Comparison of ENCODE assay signal across 23 cellular contexts in the genomic region with DNA sequence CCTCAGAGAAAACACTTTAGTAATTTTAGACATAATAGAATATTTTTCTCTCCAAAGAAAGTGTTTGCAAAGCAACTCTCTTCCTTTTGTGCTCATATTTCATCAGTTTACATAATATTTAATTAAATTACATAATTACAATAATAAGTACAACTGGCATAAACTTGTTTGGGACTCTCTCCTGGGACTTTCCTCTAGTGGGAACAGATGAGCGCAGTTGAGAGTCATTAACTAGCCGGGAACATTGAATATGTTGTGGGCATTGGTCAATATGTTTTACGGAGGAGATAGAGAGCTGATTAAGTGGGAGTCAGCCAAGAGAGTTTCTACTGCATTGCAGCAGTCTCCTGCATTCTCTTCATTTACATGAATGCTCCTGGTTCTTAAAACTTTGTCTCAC.
"Had no signal": no experiment of that assay in that cellular context is flagged by ENCODE, and none has a peak within 500 bp of the region (broad histone marks: within the 10 kb centered on the region; RNA-seq: fewer than 3 reads in every experiment).

No MANE protein-coding gene starts in this region.

- H3K36me3 ChIP-seq: MG63, SJCRH30 had no signal

- H3K27me3 ChIP-seq: MG63, SJCRH30 had no signal

- DNase-seq: activated CD4-positive, alpha-beta memory T cell treated with anti-CD3 and anti-CD28 coated beads for 36 hours; activated CD4-positive, alpha-beta T cell treated with anti-CD3 and anti-CD28 coated beads, Interleukin-2, amount 10 ng/mL, durations not matched to agents 7 days and 5 days; activated CD4-positive, CD25-positive, alpha-beta regulatory T cell; activated CD8-positive, alpha-beta memory T cell treated with anti-CD3 and anti-CD28 coated beads for 24 hours; activated effector memory CD4-positive, alpha-beta T cell treated with anti-CD3 and anti-CD28 coated beads, Interleukin-2, amount 50 U/mL, for 16 hours; activated naive CD4-positive, alpha-beta T cell treated with Interleukin-2 at 50 U/mL for 16 hours; activated T-cell treated with anti-CD3 and anti-CD28 coated beads, Interleukin-2, amount 50 U/mL, for 4 hours; amygdala; MG63; MV-4-11; NCI-H1092 treated with DMSO at 0.1 percent for 48 hours; NCI-H2029; NCI-H226; NCI-H510A; NCI-H748 treated with DMSO at 0.1 percent for 48 hours; OCI-M1; RPMI8226; SJCRH30; SK-N-SH; T-helper 1 cell had no signal

- H3K4me3 ChIP-seq: MG63, SJCRH30 had no signal

- ATAC-seq: activated T-cell treated with anti-CD3 and anti-CD28 coated beads, Interleukin-2, amount 50 U/mL, for 4 hours; Panc1; Right ventricle myocardium inferior had no signal

- H3K27ac ChIP-seq: SJCRH30, VCaP had no signal

- H3K9me3 ChIP-seq: MG63, SJCRH30, SK-N-SH had no signal

- H3K4me1 ChIP-seq: SJCRH30 had no signal
